In the genomic region with DNA sequence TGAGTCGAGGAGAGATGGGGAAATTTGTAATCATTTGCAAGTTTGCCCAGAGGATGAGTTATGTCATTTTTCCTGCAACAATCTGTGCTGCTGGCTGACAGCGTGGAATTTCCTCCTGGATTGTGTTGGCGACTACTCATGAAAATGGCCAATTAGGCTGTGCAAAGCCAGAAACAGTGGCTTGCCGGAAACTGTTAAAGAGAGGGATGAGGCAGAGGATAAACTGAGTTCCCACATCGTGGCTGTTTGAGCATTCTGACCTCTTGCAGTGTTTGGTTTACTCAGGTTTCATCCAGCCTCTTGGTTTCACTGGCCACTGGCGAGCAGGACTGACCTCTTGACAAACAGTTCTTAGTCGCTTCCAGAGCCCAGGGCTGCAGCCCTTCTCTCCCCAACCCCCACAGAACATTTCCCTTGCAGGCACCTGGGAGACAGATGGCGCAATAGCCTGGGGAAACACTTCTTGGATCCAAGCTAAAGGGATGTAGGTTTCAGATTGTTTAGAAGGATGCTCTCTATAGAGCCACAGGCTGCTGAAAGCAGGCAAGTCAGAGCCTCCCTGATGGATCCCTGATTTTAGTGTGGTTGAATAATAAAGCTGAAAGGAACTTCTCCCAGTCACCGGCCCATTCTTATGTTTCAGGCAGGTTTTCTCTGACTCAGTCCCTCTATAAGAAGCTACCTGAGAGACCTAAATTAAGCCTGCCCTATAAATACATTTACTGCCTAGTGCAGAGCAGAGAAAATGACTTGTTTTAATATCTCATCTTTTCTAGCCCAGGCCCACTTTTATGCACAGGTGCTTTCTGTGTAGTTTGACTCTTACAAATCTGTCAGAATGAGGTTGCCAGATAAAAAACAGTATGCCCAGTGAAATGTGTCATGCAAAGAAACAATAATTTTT, we compare ENCODE assay signal across 8 cellular contexts.
DNase-seq lines count a peak whose midpoint lies in the region; ATAC-seq, FAIRE-seq and TF ChIP-seq lines count a peak whose summit lies in the region.

No MANE protein-coding gene starts in this region.

- DNase-seq in EL, result peak; percentile 89
- DNase-seq in NCI-H82 treated with DMSO at 0.1 percent for 48 hours (lab: John Stamatoyannopoulos, UW; ENCODE audit: unreplicated experiment), result peak; percentile 68
- DNase-seq in fibroblast of peridontal ligament (ENCODE audit: extremely low read depth), result peak; percentile 91
- peak in 3 of 6 donors; percentile 4 to 32 (median 22) for DNase-seq in pancreas
- no peak for DNase-seq in GM13977 (ENCODE audit: low spot score)

- FAIRE-seq in pancreas (lab: Jason Lieb, UNC), result no peak

- peaks cover 0 to 4% (median 0%) of the 10 kb centered on the region in 4 donors for H3K27me3 ChIP-seq in pancreas

- no peak for TF ChIP-seq CTCF in pancreas (IDR thresholded peaks at IDR 0.05)
- no peak for TF ChIP-seq CTCF in GM13977 (IDR thresholded peaks at IDR 0.05; ENCODE audit: extremely low read depth, insufficient read depth, missing control alignments)

- no peaks in the 10 kb centered on the region for H3K36me3 ChIP-seq in pancreas

- H3K9me3 ChIP-seq in pancreas, result no peaks in the 10 kb centered on the region

- H3K4me1 ChIP-seq in pancreas, result no peaks in the 10 kb centered on the region

- intact Hi-C loops in pancreas (cut with DNase I), result no loop called here

- peak in 3 of 4 donors; percentile 71 to 77 (median 74) for ATAC-seq in pancreas
- no peak for ATAC-seq in GM21528 (IDR thresholded peaks at IDR 0.05; ENCODE audit: low FRiP score, unreplicated experiment)
- no peak for ATAC-seq in HG03025 (IDR thresholded peaks at IDR 0.05; ENCODE audit: low FRiP score, unreplicated experiment)
- ATAC-seq in HG02763 (IDR thresholded peaks at IDR 0.05; ENCODE audit: unreplicated experiment), result no peak

- H3K27ac ChIP-seq in pancreas, result no peak overlapping the region

- 24% methylated on average over 9 of the region's 9 CpGs for WGBS in pancreas, 2 donors

- no peak overlapping the region for H3K4me3 ChIP-seq in pancreas

- in situ Hi-C loops in GM13977 (cut with MboI; ENCODE audit: low pct_unique_long_range_greater_than_20kb, low sequenced_read_pairs, unreplicated experiment), result no loop called here

Comparison
In these comparisons a context has a peak if more than half of its experiments do, and no peak if none do; other contexts are left out.
1. ATAC-seq: peak in pancreas (3 of 4); none in GM21528 (single experiment), HG03025 (single experiment) and HG02763 (single experiment).